In genomic region chr2:201175971-201176570, GRCh38 we compare ENCODE assay signal across 21 cellular contexts. TPM values are rescaled to one million over a fixed set of nuclear protein-coding genes. Genes with fewer than 3 reads are reported as not detected.
DNase-seq lines count a peak whose midpoint lies in the region; ATAC-seq, FAIRE-seq and TF ChIP-seq lines count a peak whose summit lies in the region.
"Had no signal": no experiment of that assay in that cellular context is flagged by ENCODE, and none has a peak within 500 bp of the region (broad histone marks: within the 10 kb centered on the region; RNA-seq: fewer than 3 reads in every experiment).

No MANE protein-coding gene starts in this region.

- peak overlapping the region; percentile 67 for H3K27ac Mint-ChIP-seq in central memory CD8-positive, alpha-beta T cell (ENCODE audit: low read depth)
- no peak overlapping the region for H3K27ac Mint-ChIP-seq in osteocyte (ENCODE audit: unreplicated experiment)
- H3K27ac Mint-ChIP-seq: activated naive CD8-positive, alpha-beta T cell treated with anti-CD3 and anti-CD28 coated beads, Interleukin-2, amount 10 ng/mL, durations not matched to agents 7 days and 5 days had no signal

- no peak for TF ChIP-seq CTCF in osteocyte (IDR thresholded peaks at IDR 0.05)

- H3K4me3 Mint-ChIP-seq in central memory CD8-positive, alpha-beta T cell: no peak overlapping the region
- H3K4me3 Mint-ChIP-seq in osteocyte (ENCODE audit: unreplicated experiment): no peak overlapping the region
- H3K4me3 Mint-ChIP-seq: activated naive CD8-positive, alpha-beta T cell treated with anti-CD3 and anti-CD28 coated beads, Interleukin-2, amount 10 ng/mL, durations not matched to agents 7 days and 5 days; activated T-helper 17 cell treated with anti-CD3 and anti-CD28 coated beads, Interleukin-2, amount 50 U/mL, for 72 hours; naive thymus-derived CD4-positive, alpha-beta T cell; stimulated activated naive CD8-positive, alpha-beta T cell treated with anti-CD3 and anti-CD28 coated beads, Interleukin-15, amount 100 ng/mL, for 72 hours had no signal

- intact Hi-C loops in left cardiac atrium (cut with DNase I): loop anchor here (5.0 to 10.0 kb wide), 3 partner anchors 101 to 274 kb away; partner anchors contain the start of genes HYCC2 (in 1 of the 2) and NDUFB3 (in 1 of the 2)

- no peak for TF ChIP-seq EP300 in Ishikawa (IDR thresholded peaks at IDR 0.05; ENCODE audit: borderline replicate concordance)

- H3K4me1 Mint-ChIP-seq in central memory CD8-positive, alpha-beta T cell: peaks cover 15% of the 10 kb centered on the region
- no peaks in the 10 kb centered on the region for H3K4me1 Mint-ChIP-seq in osteocyte (ENCODE audit: unreplicated experiment)

- H3K9me3 Mint-ChIP-seq in central memory CD8-positive, alpha-beta T cell: peaks cover 6% of the 10 kb centered on the region
- H3K9me3 Mint-ChIP-seq in osteocyte (ENCODE audit: unreplicated experiment): no peaks in the 10 kb centered on the region
- H3K9me3 Mint-ChIP-seq: activated naive CD8-positive, alpha-beta T cell treated with anti-CD3 and anti-CD28 coated beads, Interleukin-2, amount 10 ng/mL, durations not matched to agents 7 days and 5 days; stimulated activated naive CD8-positive, alpha-beta T cell treated with anti-CD3 and anti-CD28 coated beads, Interleukin-15, amount 100 ng/mL, for 72 hours had no signal

- no peak for ATAC-seq in central memory CD8-positive, alpha-beta T cell (replicated peaks; ENCODE audit: extremely low read depth, poor library complexity, severe bottlenecking)
- ATAC-seq in left cardiac atrium: no peak
- ATAC-seq: activated T-helper 17 cell treated with anti-CD3 and anti-CD28 coated beads, Interleukin-2, amount 50 U/mL, for 72 hours; naive thymus-derived CD4-positive, alpha-beta T cell; stimulated activated naive CD8-positive, alpha-beta T cell treated with anti-CD3 and anti-CD28 coated beads, Interleukin-15, amount 100 ng/mL, for 72 hours had no signal

- no peaks in the 10 kb centered on the region for H3K27me3 Mint-ChIP-seq in central memory CD8-positive, alpha-beta T cell
- no peaks in the 10 kb centered on the region for H3K27me3 Mint-ChIP-seq in osteocyte (ENCODE audit: unreplicated experiment)
- H3K27me3 Mint-ChIP-seq: activated naive CD8-positive, alpha-beta T cell treated with anti-CD3 and anti-CD28 coated beads, Interleukin-2, amount 10 ng/mL, durations not matched to agents 7 days and 5 days; activated T-helper 17 cell treated with anti-CD3 and anti-CD28 coated beads, Interleukin-2, amount 50 U/mL, for 72 hours; naive thymus-derived CD4-positive, alpha-beta T cell; progenitor cell of endocrine pancreas; stimulated activated naive CD8-positive, alpha-beta T cell treated with anti-CD3 and anti-CD28 coated beads, Interleukin-15, amount 100 ng/mL, for 72 hours had no signal

- TF ChIP-seq RAD21 in Ishikawa (IDR thresholded peaks at IDR 0.05; ENCODE audit: low read depth): no peak

- no peak for FAIRE-seq in RCC 7860 (lab: Jason Lieb, UNC)
- FAIRE-seq: GM19239 had no signal

- DNase-seq in DMS53 (lab: John Stamatoyannopoulos, UW): peak; percentile 63
- DNase-seq in DMS53 treated with DMSO at 0.1 percent for 48 hours (lab: John Stamatoyannopoulos, UW; ENCODE audit: unreplicated experiment): no peak
- DNase-seq in central memory CD8-positive, alpha-beta T cell (ENCODE audit: low spot score in 2 of 2): no peak
- DNase-seq in osteocyte (ENCODE audit: extremely low spot score, unreplicated experiment): peak; percentile 30
- DNase-seq in RCC 7860 (ENCODE audit: low spot score): no peak
- no peak for DNase-seq in left cardiac atrium
- DNase-seq in activated CD4-positive, alpha-beta T cell treated with anti-CD3 and anti-CD28 coated beads, Interleukin-2, amount 50 U/mL, for 48 hours: no peak
- DNase-seq: activated CD4-positive, CD25-positive, alpha-beta regulatory T cell; activated naive CD8-positive, alpha-beta T cell treated with anti-CD3 and anti-CD28 coated beads, Interleukin-2, amount 10 ng/mL, durations not matched to agents 7 days and 5 days; BE2C; naive thymus-derived CD4-positive, alpha-beta T cell; NCI-H187 treated with DMSO at 0.1 percent for 48 hours; Peyer's patch; SK-N-SH; stimulated activated CD4-positive, alpha-beta T cell treated with anti-CD3 and anti-CD28 coated beads, Interleukin-4, amount 100 ng/mL, for 1 hour; stimulated activated naive CD8-positive, alpha-beta T cell treated with anti-CD3 and anti-CD28 coated beads, Interleukin-15, amount 100 ng/mL, for 72 hours; T-helper 9 cell had no signal

- H3K36me3 Mint-ChIP-seq in central memory CD8-positive, alpha-beta T cell (ENCODE audit: insufficient read depth): no peaks in the 10 kb centered on the region
- H3K36me3 Mint-ChIP-seq in osteocyte (ENCODE audit: unreplicated experiment): no peaks in the 10 kb centered on the region
- H3K36me3 Mint-ChIP-seq: activated naive CD8-positive, alpha-beta T cell treated with anti-CD3 and anti-CD28 coated beads, Interleukin-2, amount 10 ng/mL, durations not matched to agents 7 days and 5 days had no signal

TF ChIP-seq in Ishikawa, 13 proteins besides CTCF, POLR2A, EP300 and RAD21:
- TF ChIP-seq REST (IDR thresholded peaks at IDR 0.05; ENCODE audit: low read depth) (no peak), NFIC (IDR thresholded peaks at IDR 0.05) (0 out of 2 replicates have a peak, but pooled peaks have one; percentile 34)

RNA-seq across cellular contexts. Expression of gene CASP10, which starts 6.9 kb away (rescaled TPM):
- total RNA-seq in osteocyte (0.35 TPM in 1 of 2 replicates, not detected in the other), left cardiac atrium (1 to 10 TPM; 7.1 to 9.9 TPM)

Comparison
In these comparisons a context has a peak if more than half of its experiments do, and no peak if none do; other contexts are left out.
1. DNase-seq: peak in DMS53 (single experiment) and osteocyte (single experiment); none in DMS53 treated with DMSO at 0.1 percent for 48 hours (single experiment), central memory CD8-positive, alpha-beta T cell (0 of 2), RCC 7860 (single experiment), left cardiac atrium (single experiment) and activated CD4-positive, alpha-beta T cell treated with anti-CD3 and anti-CD28 coated beads, Interleukin-2, amount 50 U/mL, for 48 hours (0 of 2).